ENCODE assay signal across 9 cellular contexts in the genomic region with DNA sequence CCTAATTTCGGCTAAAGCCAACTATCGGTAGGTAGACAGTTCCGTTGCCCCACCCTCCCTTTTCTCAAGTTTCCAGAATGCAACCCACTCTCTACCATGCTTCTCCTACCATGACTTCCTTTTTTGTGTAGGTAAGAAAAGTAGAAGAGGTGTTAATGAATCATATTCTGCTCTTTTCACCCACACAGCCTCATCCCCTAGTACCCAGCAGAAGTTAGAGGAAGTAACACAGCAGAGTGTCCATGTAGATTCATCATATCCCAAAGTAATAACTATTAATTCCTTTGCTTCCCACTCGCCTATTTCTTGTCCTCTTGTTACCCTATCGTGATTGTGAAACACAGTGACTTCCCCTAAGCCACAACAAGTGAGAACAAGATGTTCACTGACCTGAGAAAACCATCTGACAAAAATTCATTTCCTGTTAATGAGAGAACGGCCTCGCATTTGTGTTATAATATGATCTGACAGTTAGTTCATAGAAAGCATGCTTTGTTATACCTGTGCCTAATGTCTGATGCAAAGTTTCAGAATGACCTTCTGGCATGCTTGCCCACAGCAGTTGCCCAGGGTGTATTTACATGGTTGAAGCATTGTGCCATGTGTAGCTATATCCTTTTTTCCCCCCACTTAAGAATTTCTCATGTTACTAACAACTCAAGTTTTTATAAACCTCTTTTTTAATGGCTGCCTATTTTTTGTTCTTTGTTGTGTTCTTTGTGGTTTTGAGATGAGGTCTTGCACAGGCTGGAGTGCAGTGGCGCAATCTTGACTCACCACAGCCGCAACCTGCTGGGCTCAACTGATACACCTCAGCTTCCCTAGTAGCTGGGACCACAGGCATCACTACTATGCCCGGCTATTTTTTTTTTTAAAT.
A peak's percentile ranks its signal among the peaks of the same experiment; 100 is the strongest.
DNase-seq lines count a peak whose midpoint lies in the region; ATAC-seq and TF ChIP-seq lines count a peak whose summit lies in the region.
"Had no signal": no experiment of that assay in that cellular context is flagged by ENCODE, and none has a peak within 500 bp of the region (broad histone marks: within the 10 kb centered on the region; RNA-seq: fewer than 3 reads in every experiment).

No MANE protein-coding gene starts in this region.

- no peak overlapping the region for H3K4me3 Mint-ChIP-seq in WTC11

- no peak overlapping the region for H3K4me3 ChIP-seq in esophagus muscularis mucosa

- no peaks in the 10 kb centered on the region for H3K9me3 Mint-ChIP-seq in WTC11

- peak overlapping the region in 1 of 4 donors; percentile 26 for H3K27ac ChIP-seq in esophagus muscularis mucosa (replicated peaks in 1 of 4)
- H3K27ac ChIP-seq: C4-2B had no signal

- WGBS in esophagus muscularis mucosa = 79% methylated on average over 10 of the region's 10 CpGs

- no peaks in the 10 kb centered on the region for H3K27me3 ChIP-seq in esophagus muscularis mucosa

- CTCF ChIA-PET in WTC11 (lab: Charles Lee) = no interaction called here

- DNase-seq in A172 (ENCODE audit: low spot score) (peak; percentile 76), esophagus muscularis mucosa (ENCODE audit: extremely low spot score) (peak; percentile 70), posterior cingulate gyrus (no peak), WTC11 (ENCODE audit: low spot score) (no peak)
- peak; percentile 39 to 56 for DNase-seq in activated CD4-positive, alpha-beta T cell treated with anti-CD3 and anti-CD28 coated beads, Interleukin-2, amount 50 U/mL, for 4 hours
- peak in 2 of 3 experiments; percentile 19 to 61 for DNase-seq in stimulated activated CD4-positive, alpha-beta T cell treated with anti-CD3 and anti-CD28 coated beads, TNF-alpha, amount 100 ng/mL, for 24 hours (ENCODE audit: low read depth in 3 of 3)

- TF ChIP-seq CTCF in esophagus muscularis mucosa (IDR thresholded peaks at IDR 0.05) = no peak
- TF ChIP-seq CTCF in WTC11 (IDR thresholded peaks at IDR 0.05) = no peak

- TF ChIP-seq POLR2A in esophagus muscularis mucosa (IDR thresholded peaks at IDR 0.05; ENCODE audit: low read depth) = no peak

- no peaks in the 10 kb centered on the region for H3K27me3 Mint-ChIP-seq in WTC11 (ENCODE audit: low read depth)

- intact Hi-C loops in esophagus muscularis mucosa (cut with DNase I) (no loop called here), posterior cingulate gyrus (cut with DNase I) (no loop called here)

- H3K9me3 ChIP-seq in esophagus muscularis mucosa = no peaks in the 10 kb centered on the region

- TF ChIP-seq EP300 in esophagus muscularis mucosa (IDR thresholded peaks at IDR 0.05) = peak; percentile 30

- no peak overlapping the region for H3K27ac Mint-ChIP-seq in WTC11

- H3K4me1 ChIP-seq in esophagus muscularis mucosa = no peaks in the 10 kb centered on the region

- no peaks in the 10 kb centered on the region for H3K4me1 Mint-ChIP-seq in WTC11

- POLR2A ChIA-PET in WTC11 (lab: Charles Lee) = no interaction called here

- H3K36me3 Mint-ChIP-seq in WTC11 = no peaks in the 10 kb centered on the region

- peaks cover 0 to 23% (median 14%) of the 10 kb centered on the region in 4 donors for H3K36me3 ChIP-seq in esophagus muscularis mucosa

- ATAC-seq in GM19463 (IDR thresholded peaks at IDR 0.05; ENCODE audit: unreplicated experiment) (peak; percentile 70), HG03558 (IDR thresholded peaks at IDR 0.05; ENCODE audit: extremely low read depth, unreplicated experiment) (peak; percentile 65), WTC11 (no peak)

TF ChIP-seq in WTC11, 78 proteins besides CTCF, POLR2A, EP300 and RAD21:
- TF ChIP-seq, protein P1, sequence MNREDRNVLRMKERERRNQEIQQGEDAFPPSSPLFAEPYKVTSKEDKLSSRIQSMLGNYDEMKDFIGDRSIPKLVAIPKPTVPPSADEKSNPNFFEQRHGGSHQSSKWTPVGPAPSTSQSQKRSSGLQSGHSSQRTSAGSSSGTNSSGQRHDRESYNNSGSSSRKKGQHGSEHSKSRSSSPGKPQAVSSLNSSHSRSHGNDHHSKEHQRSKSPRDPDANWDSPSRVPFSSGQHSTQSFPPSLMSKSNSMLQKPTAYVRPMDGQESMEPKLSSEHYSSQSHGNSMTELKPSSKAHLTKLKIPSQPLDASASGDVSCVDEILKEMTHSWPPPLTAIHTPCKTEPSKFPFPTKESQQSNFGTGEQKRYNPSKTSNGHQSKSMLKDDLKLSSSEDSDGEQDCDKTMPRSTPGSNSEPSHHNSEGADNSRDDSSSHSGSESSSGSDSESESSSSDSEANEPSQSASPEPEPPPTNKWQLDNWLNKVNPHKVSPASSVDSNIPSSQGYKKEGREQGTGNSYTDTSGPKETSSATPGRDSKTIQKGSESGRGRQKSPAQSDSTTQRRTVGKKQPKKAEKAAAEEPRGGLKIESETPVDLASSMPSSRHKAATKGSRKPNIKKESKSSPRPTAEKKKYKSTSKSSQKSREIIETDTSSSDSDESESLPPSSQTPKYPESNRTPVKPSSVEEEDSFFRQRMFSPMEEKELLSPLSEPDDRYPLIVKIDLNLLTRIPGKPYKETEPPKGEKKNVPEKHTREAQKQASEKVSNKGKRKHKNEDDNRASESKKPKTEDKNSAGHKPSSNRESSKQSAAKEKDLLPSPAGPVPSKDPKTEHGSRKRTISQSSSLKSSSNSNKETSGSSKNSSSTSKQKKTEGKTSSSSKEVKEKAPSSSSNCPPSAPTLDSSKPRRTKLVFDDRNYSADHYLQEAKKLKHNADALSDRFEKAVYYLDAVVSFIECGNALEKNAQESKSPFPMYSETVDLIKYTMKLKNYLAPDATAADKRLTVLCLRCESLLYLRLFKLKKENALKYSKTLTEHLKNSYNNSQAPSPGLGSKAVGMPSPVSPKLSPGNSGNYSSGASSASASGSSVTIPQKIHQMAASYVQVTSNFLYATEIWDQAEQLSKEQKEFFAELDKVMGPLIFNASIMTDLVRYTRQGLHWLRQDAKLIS (CRISPR knock-in tag; IDR thresholded peaks at IDR 0.05; ENCODE audit: borderline replicate concordance) = no peak
- no peak for TF ChIP-seq SMAD3 (CRISPR knock-in tag; IDR thresholded peaks at IDR 0.05; ENCODE audit: borderline replicate concordance)
- TF ChIP-seq ELF4 (CRISPR knock-in tag; IDR thresholded peaks at IDR 0.05; ENCODE audit: low read depth) = no peak
- TF ChIP-seq, protein P2, sequence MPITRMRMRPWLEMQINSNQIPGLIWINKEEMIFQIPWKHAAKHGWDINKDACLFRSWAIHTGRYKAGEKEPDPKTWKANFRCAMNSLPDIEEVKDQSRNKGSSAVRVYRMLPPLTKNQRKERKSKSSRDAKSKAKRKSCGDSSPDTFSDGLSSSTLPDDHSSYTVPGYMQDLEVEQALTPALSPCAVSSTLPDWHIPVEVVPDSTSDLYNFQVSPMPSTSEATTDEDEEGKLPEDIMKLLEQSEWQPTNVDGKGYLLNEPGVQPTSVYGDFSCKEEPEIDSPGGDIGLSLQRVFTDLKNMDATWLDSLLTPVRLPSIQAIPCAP (CRISPR knock-in tag; IDR thresholded peaks at IDR 0.05) = no peak
- TF ChIP-seq, protein P3, sequence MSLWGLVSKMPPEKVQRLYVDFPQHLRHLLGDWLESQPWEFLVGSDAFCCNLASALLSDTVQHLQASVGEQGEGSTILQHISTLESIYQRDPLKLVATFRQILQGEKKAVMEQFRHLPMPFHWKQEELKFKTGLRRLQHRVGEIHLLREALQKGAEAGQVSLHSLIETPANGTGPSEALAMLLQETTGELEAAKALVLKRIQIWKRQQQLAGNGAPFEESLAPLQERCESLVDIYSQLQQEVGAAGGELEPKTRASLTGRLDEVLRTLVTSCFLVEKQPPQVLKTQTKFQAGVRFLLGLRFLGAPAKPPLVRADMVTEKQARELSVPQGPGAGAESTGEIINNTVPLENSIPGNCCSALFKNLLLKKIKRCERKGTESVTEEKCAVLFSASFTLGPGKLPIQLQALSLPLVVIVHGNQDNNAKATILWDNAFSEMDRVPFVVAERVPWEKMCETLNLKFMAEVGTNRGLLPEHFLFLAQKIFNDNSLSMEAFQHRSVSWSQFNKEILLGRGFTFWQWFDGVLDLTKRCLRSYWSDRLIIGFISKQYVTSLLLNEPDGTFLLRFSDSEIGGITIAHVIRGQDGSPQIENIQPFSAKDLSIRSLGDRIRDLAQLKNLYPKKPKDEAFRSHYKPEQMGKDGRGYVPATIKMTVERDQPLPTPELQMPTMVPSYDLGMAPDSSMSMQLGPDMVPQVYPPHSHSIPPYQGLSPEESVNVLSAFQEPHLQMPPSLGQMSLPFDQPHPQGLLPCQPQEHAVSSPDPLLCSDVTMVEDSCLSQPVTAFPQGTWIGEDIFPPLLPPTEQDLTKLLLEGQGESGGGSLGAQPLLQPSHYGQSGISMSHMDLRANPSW (CRISPR knock-in tag; conservative IDR thresholded peaks at IDR 0.05; ENCODE audit: low read depth) = no peak
- no peak for TF ChIP-seq NR3C1 (CRISPR knock-in tag; conservative IDR thresholded peaks at IDR 0.05; ENCODE audit: low read depth)

Comparison
In these comparisons a context has a peak if more than half of its experiments do, and no peak if none do; other contexts are left out.
1. DNase-seq: peak in A172 (single experiment), activated CD4-positive, alpha-beta T cell treated with anti-CD3 and anti-CD28 coated beads, Interleukin-2, amount 50 U/mL, for 4 hours (2 of 2), esophagus muscularis mucosa (single experiment) and stimulated activated CD4-positive, alpha-beta T cell treated with anti-CD3 and anti-CD28 coated beads, TNF-alpha, amount 100 ng/mL, for 24 hours (2 of 3); none in posterior cingulate gyrus (0 of 10) and WTC11 (single experiment).